ENCODE assay signal across 30 cellular contexts in the genomic region with DNA sequence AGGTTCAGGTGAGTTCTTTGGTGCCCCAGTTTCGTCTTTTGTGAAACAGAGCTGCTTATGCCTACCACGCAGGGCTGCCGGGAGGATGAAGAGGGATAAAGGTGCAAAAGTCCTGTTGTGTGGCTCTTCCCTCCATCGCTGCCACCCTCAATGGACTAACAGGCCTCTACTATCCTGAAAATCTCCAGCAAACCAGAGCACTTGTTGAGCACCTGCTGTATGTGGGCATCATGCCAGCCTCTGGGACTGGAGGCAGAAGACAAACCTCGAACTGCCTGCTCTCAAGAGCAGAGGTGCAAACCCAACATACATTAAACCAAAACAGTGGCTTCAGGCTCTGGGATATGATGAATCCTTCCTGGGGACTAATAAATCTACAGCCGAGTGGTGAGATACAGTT.
"Had no signal": no experiment of that assay in that cellular context is flagged by ENCODE, and none has a peak within 500 bp of the region (broad histone marks: within the 10 kb centered on the region; RNA-seq: fewer than 3 reads in every experiment).

No MANE protein-coding gene starts in this region.

- H3K4me3 ChIP-seq: ascending aorta, body of pancreas, SK-N-MC had no signal

- H3K27me3 Mint-ChIP-seq: activated CD4-positive, alpha-beta T cell treated with anti-CD3 and anti-CD28 coated beads, Interleukin-2, amount 10 ng/mL, durations not matched to agents 24 days and 14 days had no signal

- H3K4me1 ChIP-seq: ascending aorta, body of pancreas had no signal

- H3K27ac Mint-ChIP-seq: activated B cell treated with CpG ODN at 0.5 μM for 24 hours; activated CD4-positive, alpha-beta memory T cell treated with anti-CD3 and anti-CD28 coated beads for 36 hours; activated CD4-positive, alpha-beta T cell treated with anti-CD3 and anti-CD28 coated beads, Interleukin-2, amount 10 ng/mL, durations not matched to agents 24 days and 14 days; activated naive CD4-positive, alpha-beta T cell treated with anti-CD3 and anti-CD28 coated beads, Interleukin-2, amount 50 U/mL, for 72 hours; activated naive CD8-positive, alpha-beta T cell treated with anti-CD3 and anti-CD28 coated beads, Interleukin-2, amount 50 U/mL, for 24 hours; T-cell had no signal

- H3K4me3 Mint-ChIP-seq: activated B cell treated with CpG ODN at 0.5 μM for 24 hours; activated CD4-positive, alpha-beta memory T cell treated with anti-CD3 and anti-CD28 coated beads for 36 hours; activated CD4-positive, alpha-beta T cell treated with anti-CD3 and anti-CD28 coated beads, Interleukin-2, amount 10 ng/mL, durations not matched to agents 24 days and 14 days; activated naive CD8-positive, alpha-beta T cell treated with anti-CD3 and anti-CD28 coated beads, Interleukin-2, amount 50 U/mL, for 24 hours; activated T-cell treated with anti-CD3 and anti-CD28 coated beads, Interleukin-2, amount 50 U/mL, for 4 hours; T-cell had no signal

- H3K4me1 Mint-ChIP-seq: activated B cell treated with CpG ODN at 0.5 μM for 24 hours; activated CD4-positive, alpha-beta T cell treated with anti-CD3 and anti-CD28 coated beads, Interleukin-2, amount 10 ng/mL, durations not matched to agents 24 days and 14 days; activated naive CD8-positive, alpha-beta T cell treated with anti-CD3 and anti-CD28 coated beads, Interleukin-2, amount 50 U/mL, for 24 hours; T-cell had no signal

- H3K9me3 Mint-ChIP-seq: activated CD4-positive, alpha-beta T cell treated with anti-CD3 and anti-CD28 coated beads, Interleukin-2, amount 10 ng/mL, durations not matched to agents 24 days and 14 days; activated naive CD4-positive, alpha-beta T cell treated with anti-CD3 and anti-CD28 coated beads, Interleukin-2, amount 50 U/mL, for 72 hours; activated naive CD8-positive, alpha-beta T cell treated with anti-CD3 and anti-CD28 coated beads, Interleukin-2, amount 50 U/mL, for 24 hours; activated T-cell treated with anti-CD3 and anti-CD28 coated beads, Interleukin-2, amount 50 U/mL, for 4 hours had no signal

- H3K27ac ChIP-seq: ascending aorta, body of pancreas, SK-N-MC had no signal

- ATAC-seq: activated naive CD4-positive, alpha-beta T cell treated with anti-CD3 and anti-CD28 coated beads, Interleukin-2, amount 50 U/mL, for 72 hours; activated naive CD8-positive, alpha-beta T cell treated with anti-CD3 and anti-CD28 coated beads, Interleukin-2, amount 50 U/mL, for 24 hours; activated T-cell treated with anti-CD3 and anti-CD28 coated beads, Interleukin-2, amount 50 U/mL, for 4 hours; body of pancreas; Panc1; Right ventricle myocardium inferior; T-cell had no signal

- DNase-seq: activated B cell treated with CpG ODN at 0.5 μM for 24 hours; activated CD4-positive, alpha-beta memory T cell treated with anti-CD3 and anti-CD28 coated beads for 36 hours; activated CD4-positive, alpha-beta T cell treated with anti-CD3 and anti-CD28 coated beads for 1 hour; activated CD4-positive, alpha-beta T cell treated with anti-CD3 and anti-CD28 coated beads, Interleukin-2, amount 10 ng/mL, durations not matched to agents 24 days and 14 days; activated CD8-positive, alpha-beta memory T cell treated with anti-CD3 and anti-CD28 coated beads for 24 hours; activated effector memory CD4-positive, alpha-beta T cell treated with anti-CD3 and anti-CD28 coated beads, Interleukin-2, amount 50 U/mL, for 16 hours; activated naive CD4-positive, alpha-beta T cell treated with Interleukin-2 at 50 U/mL for 16 hours; activated naive CD8-positive, alpha-beta T cell treated with anti-CD3 and anti-CD28 coated beads, Interleukin-2, amount 50 U/mL, for 24 hours; activated T-cell treated with anti-CD3 and anti-CD28 coated beads, Interleukin-2, amount 50 U/mL, for 4 hours; amniotic stem cell; body of pancreas; central memory CD4-positive, alpha-beta T cell; cortex of kidney; NCI-H1105; NCI-H1436; NCI-H187; NCI-H2171; NCI-H446; NCI-H524 treated with DMSO at 0.1 percent for 48 hours; NCI-H748 treated with DMSO at 0.1 percent for 48 hours; OCI-M1; RPMI8226; T-cell; T-helper 2 cell; T1000 had no signal

- H3K27me3 ChIP-seq: ascending aorta had no signal
